Comparison of ENCODE assay signal across 1 cellular context in the genomic region with DNA sequence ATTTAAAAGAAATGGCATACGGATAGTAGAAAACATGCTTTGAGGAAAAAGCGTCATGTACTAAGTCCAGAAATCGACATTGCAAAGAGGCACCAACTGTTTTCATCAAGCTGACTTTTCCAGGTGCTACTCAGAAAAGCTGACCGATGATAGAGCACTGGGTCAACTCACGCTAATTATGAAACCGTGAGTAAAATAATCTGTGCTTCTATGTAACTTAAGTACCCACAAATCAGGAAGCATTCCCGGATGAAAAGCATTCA.
TF ChIP-seq lines count a peak whose summit lies in the region.

No MANE protein-coding gene starts in this region.

TF ChIP-seq in IMR-90, 13 proteins besides CTCF, POLR2A, EP300 and RAD21 (continued from another document):
- TF ChIP-seq RCOR1 (IDR thresholded peaks at IDR 0.05; ENCODE audit: insufficient replicate concordance, low read length) (no peak), RFX5 (IDR thresholded peaks at IDR 0.05; ENCODE audit: low read depth, low read length) (no peak), BHLHE40 (IDR thresholded peaks at IDR 0.05; ENCODE audit: low read depth, low read length) (no peak), MAFK (IDR thresholded peaks at IDR 0.05; ENCODE audit: low read depth, low read length) (no peak)
